10 cellular contexts compared by ENCODE assay signal in the genomic region with DNA sequence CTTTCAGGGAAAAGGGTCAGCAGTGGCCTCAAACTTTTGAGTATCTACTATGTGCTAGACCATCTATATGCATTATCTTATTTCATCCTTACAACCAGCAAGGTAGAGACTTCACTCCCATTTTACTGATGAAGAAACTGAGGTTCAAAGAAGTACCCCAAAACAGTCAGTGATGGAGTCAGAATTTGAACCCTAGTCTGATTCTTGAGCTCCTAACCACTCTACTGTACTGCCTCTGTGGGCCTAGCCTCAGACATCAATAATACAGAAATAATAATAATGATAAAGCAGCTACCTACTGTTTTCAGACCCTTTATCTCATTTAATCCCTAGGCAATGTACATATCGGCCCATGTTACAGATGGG. TPM values are rescaled to one million over a fixed set of nuclear protein-coding genes. Genes with fewer than 3 reads are reported as not detected.
DNase-seq lines count a peak whose midpoint lies in the region; ATAC-seq and TF ChIP-seq lines count a peak whose summit lies in the region.
"Had no signal": no experiment of that assay in that cellular context is flagged by ENCODE, and none has a peak within 500 bp of the region (broad histone marks: within the 10 kb centered on the region; RNA-seq: fewer than 3 reads in every experiment).

No MANE protein-coding gene starts in this region.

- TF ChIP-seq POLR2A in gastroesophageal sphincter (IDR thresholded peaks at IDR 0.05) (no peak), spleen (IDR thresholded peaks at IDR 0.05) (no peak)

- H3K9ac ChIP-seq in SK-N-SH, result peak overlapping the region; percentile 53; the same call in 1 of the 2 replicates

- H3K27me3 ChIP-seq in SK-N-SH (ENCODE audit: insufficient read depth) (no peaks in the 10 kb centered on the region), gastroesophageal sphincter (no peaks in the 10 kb centered on the region), spleen (replicated peaks in 1 of 7) (no peaks in the 10 kb centered on the region)

- no peak for ATAC-seq in SK-N-SH treated with all-trans-retinoic acid at 6 μM for 48 hours
- no peak for ATAC-seq in gastroesophageal sphincter

- peaks cover 24 to 31% of the 10 kb centered on the region in 2 experiments; a peak in 3 of 4 replicates for H3K4me1 ChIP-seq in SK-N-SH (ENCODE audit: control insufficient read depth in 1 of 2, insufficient read depth in 2 of 2, low read depth in 1 of 2, low read length in 1 of 2)
- peaks cover 0 to 70% (median 29%) of the 10 kb centered on the region in 3 donors for H3K4me1 ChIP-seq in gastroesophageal sphincter
- peaks cover 59 to 77% (median 74%) of the 10 kb centered on the region in 6 donors for H3K4me1 ChIP-seq in spleen

- H3F3A ChIP-seq in SK-N-SH (replicated peaks; ENCODE audit: insufficient read depth), result peaks cover 19% of the 10 kb centered on the region

- peaks cover 5% of the 10 kb centered on the region for H3K9me3 Mint-ChIP-seq in activated CD4-positive, alpha-beta memory T cell treated with anti-CD3 and anti-CD28 coated beads, Interleukin-2, amount 10 ng/mL, durations not matched to agents 7 days and 5 days

- WGBS in SK-N-SH (ENCODE audit: low lambda C conversion rate), result 92% methylated on average over 1 of the region's 1 CpG
- WGBS in gastroesophageal sphincter (ENCODE audit: low coverage in 1 of 2), 2 donors, result 71% methylated on average over 1 of the region's 1 CpG; no CpG with 5 or more reads in 1 of the 2 donors
- 46 to 82% (median 75%) methylated on average over 1 of the region's 1 CpG for WGBS in spleen, 5 donors

- CTCF ChIA-PET in SK-N-SH (lab: Yijun Ruan, JAX), result interaction anchor here (0.6 to 2.5 kb wide), 4 partner anchors 8 to 112 kb away, joined by 3 to 11 read pairs (median 4); no protein-coding TSS in a partner anchor
- CTCF ChIA-PET in activated CD4-positive, alpha-beta memory T cell treated with anti-CD3 and anti-CD28 coated beads, Interleukin-2, amount 10 ng/mL, durations not matched to agents 7 days and 5 days (lab: Charles Lee), result interaction anchor here (0.8 to 5.7 kb wide), 3 partner anchors 8 to 40 kb away, joined by 4 to 26 read pairs (median 6); no protein-coding TSS in a partner anchor

- H3K36me3 ChIP-seq in SK-N-SH (replicated peaks in 1 of 2; ENCODE audit: control insufficient read depth in 1 of 2, insufficient read depth in 2 of 2, low read length in 1 of 2), result no peaks in the 10 kb centered on the region
- H3K36me3 ChIP-seq in gastroesophageal sphincter, result no peaks in the 10 kb centered on the region
- peaks cover 0 to 7% (median 0%) of the 10 kb centered on the region in 6 donors for H3K36me3 ChIP-seq in spleen

- peak overlapping the region; percentile 74 for H3K4me2 ChIP-seq in SK-N-SH

- TF ChIP-seq CTCF in SK-N-SH (IDR thresholded peaks at IDR 0.05) (no peak), gastroesophageal sphincter (IDR thresholded peaks at IDR 0.05) (no peak), spleen (IDR thresholded peaks at IDR 0.05 in 8 of 11, conservative IDR thresholded peaks at IDR 0.05 in 3 of 11) (no peak)

- H3K4me3 ChIP-seq in SK-N-SH (ENCODE audit: low read depth in 2 of 2, low read length in 1 of 2) (no peak overlapping the region), gastroesophageal sphincter (no peak overlapping the region), spleen (no peak overlapping the region)

- TF ChIP-seq RAD21 in SK-N-SH (IDR thresholded peaks at IDR 0.05; ENCODE audit: low read length), result no peak

- H4K20me1 ChIP-seq in SK-N-SH (ENCODE audit: insufficient read depth), result 0 out of 2 replicates have a peak, but pooled peaks cover 3% of the 10 kb centered on the region

- H3K9me3 ChIP-seq in SK-N-SH (no peaks in the 10 kb centered on the region), gastroesophageal sphincter (no peaks in the 10 kb centered on the region), spleen (no peaks in the 10 kb centered on the region)

- peaks cover 36% of the 10 kb centered on the region for H3K36me3 Mint-ChIP-seq in activated CD4-positive, alpha-beta memory T cell treated with anti-CD3 and anti-CD28 coated beads, Interleukin-2, amount 10 ng/mL, durations not matched to agents 7 days and 5 days (ENCODE audit: low read depth)

- DNase-seq in SK-N-SH (no peak), spleen (no peak), NCI-H510A (lab: John Stamatoyannopoulos, UW) (no peak), DMS79 (lab: John Stamatoyannopoulos, UW) (no peak), superior temporal gyrus (ENCODE audit: extremely low spot score) (no peak)
- DNase-seq in activated CD4-positive, alpha-beta memory T cell treated with anti-CD3 and anti-CD28 coated beads, Interleukin-2, amount 10 ng/mL, durations not matched to agents 7 days and 5 days, result no peak
- DNase-seq: cortex of kidney had no signal

- H2AFZ ChIP-seq in SK-N-SH (ENCODE audit: low read depth), result no peak overlapping the region

- peak overlapping the region; percentile 37 for H3K4me3 Mint-ChIP-seq in activated CD4-positive, alpha-beta memory T cell treated with anti-CD3 and anti-CD28 coated beads, Interleukin-2, amount 10 ng/mL, durations not matched to agents 7 days and 5 days

- H3K79me2 ChIP-seq in SK-N-SH (ENCODE audit: insufficient read depth), result no peaks in the 10 kb centered on the region

- no peaks in the 10 kb centered on the region for H3K9me2 ChIP-seq in SK-N-SH

- peaks cover 82% of the 10 kb centered on the region for H3K4me1 Mint-ChIP-seq in activated CD4-positive, alpha-beta memory T cell treated with anti-CD3 and anti-CD28 coated beads, Interleukin-2, amount 10 ng/mL, durations not matched to agents 7 days and 5 days

- POLR2A ChIA-PET in SK-N-SH (lab: Yijun Ruan, JAX), result interaction anchor here (1.3 to 2.0 kb wide), 2 partner anchors 8 to 9 kb away, joined by 4 read pairs; a partner anchor contains a TSS
- POLR2A ChIA-PET in activated CD4-positive, alpha-beta memory T cell treated with anti-CD3 and anti-CD28 coated beads, Interleukin-2, amount 10 ng/mL, durations not matched to agents 7 days and 5 days (lab: Charles Lee), result interaction anchor here (0.8 to 4.2 kb wide), 9 partner anchors 8 to 167 kb away, joined by 3 to 17 read pairs (median 6); a partner anchor contains a TSS

- H3K27ac ChIP-seq in SK-N-SH (ENCODE audit: low read depth in 2 of 2, low read length in 1 of 2), result peak overlapping the region; percentile 73 to 76
- H3K27ac ChIP-seq in gastroesophageal sphincter, result peak overlapping the region in 3 of 4 donors; percentile 72 to 81 (median 74)
- H3K27ac ChIP-seq in spleen, result peak overlapping the region; percentile 14 to 90 (median 82)
- H3K27ac ChIP-seq: 22Rv1 had no signal

- TF ChIP-seq EP300 in SK-N-SH (IDR thresholded peaks at IDR 0.05; ENCODE audit: borderline replicate concordance in 1 of 2, low read depth in 1 of 2, low read length in 1 of 2) (no peak), gastroesophageal sphincter (IDR thresholded peaks at IDR 0.05) (no peak)

- intact Hi-C loops in spleen (cut with DNase I; ENCODE audit: low total_unique reads), result no loop called here

- H3K27me3 Mint-ChIP-seq in activated CD4-positive, alpha-beta memory T cell treated with anti-CD3 and anti-CD28 coated beads, Interleukin-2, amount 10 ng/mL, durations not matched to agents 7 days and 5 days, result no peaks in the 10 kb centered on the region

- H3K27ac Mint-ChIP-seq in activated CD4-positive, alpha-beta memory T cell treated with anti-CD3 and anti-CD28 coated beads, Interleukin-2, amount 10 ng/mL, durations not matched to agents 7 days and 5 days, result peak overlapping the region; percentile 93

TF ChIP-seq in SK-N-SH, 30 proteins besides CTCF, POLR2A, EP300 and RAD21 (continues in another document):
- TF ChIP-seq RFX5 (IDR thresholded peaks at IDR 0.05; ENCODE audit: low read length), result no peak
- TF ChIP-seq EZH2phosphoT487 (IDR thresholded peaks at IDR 0.05; ENCODE audit: borderline replicate concordance, low read depth), result no peak
- no peak for TF ChIP-seq RXRA (IDR thresholded peaks at IDR 0.05; ENCODE audit: borderline replicate concordance, low read depth)
- TF ChIP-seq POLR2AphosphoS5 (IDR thresholded peaks at IDR 0.05; ENCODE audit: low read depth, low read length), result no peak
- TF ChIP-seq, protein P1, sequence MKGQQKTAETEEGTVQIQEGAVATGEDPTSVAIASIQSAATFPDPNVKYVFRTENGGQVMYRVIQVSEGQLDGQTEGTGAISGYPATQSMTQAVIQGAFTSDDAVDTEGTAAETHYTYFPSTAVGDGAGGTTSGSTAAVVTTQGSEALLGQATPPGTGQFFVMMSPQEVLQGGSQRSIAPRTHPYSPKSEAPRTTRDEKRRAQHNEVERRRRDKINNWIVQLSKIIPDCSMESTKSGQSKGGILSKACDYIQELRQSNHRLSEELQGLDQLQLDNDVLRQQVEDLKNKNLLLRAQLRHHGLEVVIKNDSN (IDR thresholded peaks at IDR 0.05; ENCODE audit: borderline replicate concordance, low read depth), result no peak

TF ChIP-seq in SK-N-SH treated with all-trans-retinoic acid at 6 μM for 48 hours, 23 proteins besides CTCF, POLR2A, EP300 and RAD21 (continues in another document):
- TF ChIP-seq ZFP3 (CRISPR knock-in tag; IDR thresholded peaks at IDR 0.05) (no peak), RARB (CRISPR knock-in tag; IDR thresholded peaks at IDR 0.05) (no peak), OSR1 (CRISPR knock-in tag; IDR thresholded peaks at IDR 0.05) (no peak)

RNA-seq across cellular contexts. Expression of a gene that starts 8.4 kb away (rescaled TPM):
- polyA plus RNA-seq in SK-N-SH (2012; rRNA removed) (25.7 and 28.3 TPM in 2 replicates), spleen (10 to 100 TPM; 14.8 to 25.0 (median 24.1) TPM)
- polyA plus RNA-seq in SK-N-SH (2012; cell fraction: cytosol; rRNA removed), result 14.9 and 20.7 TPM in 2 replicates
- 50.4 and 63.8 TPM in 2 replicates for polyA plus RNA-seq in SK-N-SH (2012; cell fraction: nucleus; rRNA removed)
- total RNA-seq in activated CD4-positive, alpha-beta memory T cell treated with anti-CD3 and anti-CD28 coated beads, Interleukin-2, amount 10 ng/mL, durations not matched to agents 7 days and 5 days, result 10 to 100 TPM; 79.0 to 79.7 TPM
- total RNA-seq in gastroesophageal sphincter (10 to 100 TPM in 2 of 4 donors, 1 to 10 TPM in 2; 7.6 to 14.5 (median 10.4) TPM), spleen (10 to 100 TPM; 18.8 to 30.4 (median 21.0) TPM)
